Comparison of ENCODE assay signal across 19 cellular contexts in the genomic region with DNA sequence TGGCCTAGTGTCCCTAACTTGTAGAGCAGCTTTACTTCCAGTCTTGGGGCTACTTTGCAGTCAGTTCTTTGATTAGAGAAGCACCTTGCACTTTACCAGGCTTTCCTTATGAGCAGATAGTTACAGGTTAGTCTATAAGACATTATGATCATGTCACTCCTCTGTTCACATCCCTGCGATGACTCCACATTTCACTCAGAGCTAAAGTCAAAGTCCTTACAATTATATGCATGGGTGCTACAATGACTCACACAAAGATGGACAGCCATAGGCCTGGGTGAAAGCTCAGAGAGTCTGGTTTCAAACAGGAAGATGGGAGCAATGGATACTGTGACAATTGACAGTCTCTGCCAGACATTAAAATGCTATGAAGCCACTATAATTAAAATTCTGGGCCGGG. TPM values are rescaled to one million over a fixed set of nuclear protein-coding genes. Genes with fewer than 3 reads are reported as not detected.
DNase-seq lines count a peak whose midpoint lies in the region; ATAC-seq and TF ChIP-seq lines count a peak whose summit lies in the region.
"Had no signal": no experiment of that assay in that cellular context is flagged by ENCODE, and none has a peak within 500 bp of the region (broad histone marks: within the 10 kb centered on the region; RNA-seq: fewer than 3 reads in every experiment).

No MANE protein-coding gene starts in this region.

- H3K4me2 ChIP-seq in PC-3 (ENCODE audit: low read length) = no peak overlapping the region
- H3K4me2 ChIP-seq: A549 had no signal

- H3K9me2 ChIP-seq in PC-3 (replicated peaks; ENCODE audit: low read length) = no peaks in the 10 kb centered on the region

- H4K20me1 ChIP-seq in PC-3 (ENCODE audit: low read length) = no peaks in the 10 kb centered on the region

- CTCF ChIA-PET in PC-3 (lab: Charles Lee) = no interaction called here

- no peaks in the 10 kb centered on the region for H3F3A ChIP-seq in PC-3 (ENCODE audit: low read length, unreplicated experiment)

- BruUV-seq in PC-3 (replicated peaks; lab: Mats Ljungman, UMichigan) = no TSS peak

- no peak for ATAC-seq in PC-3
- no peak for ATAC-seq in HG03095 (IDR thresholded peaks at IDR 0.05; ENCODE audit: unreplicated experiment)
- ATAC-seq in HG03469 (IDR thresholded peaks at IDR 0.05; ENCODE audit: unreplicated experiment) = no peak
- ATAC-seq: A549, Right ventricle myocardium inferior had no signal

- H3K79me2 ChIP-seq in PC-3 (ENCODE audit: low read length) = no peaks in the 10 kb centered on the region

- TF ChIP-seq CTCF in PC-3 (conservative IDR thresholded peaks at IDR 0.05; ENCODE audit: low read depth, low read length) = no peak
- TF ChIP-seq CTCF in epithelial cell of proximal tubule (conservative IDR thresholded peaks at IDR 0.05; ENCODE audit: low read depth, low read length) = no peak

- H3K9ac ChIP-seq in PC-3 (ENCODE audit: low read length) = no peak overlapping the region
- H3K9ac ChIP-seq: GM23248 had no signal

- DNase-seq in DMS53 treated with DMSO at 0.1 percent for 48 hours (lab: John Stamatoyannopoulos, UW; ENCODE audit: unreplicated experiment) (peak; percentile 25), PC-3 (peak; percentile 10), epithelial cell of proximal tubule (ENCODE audit: low read depth) (peak; percentile 56), renal cortical epithelial cell (ENCODE audit: low read depth) (peak; percentile 60)
- DNase-seq in stimulated activated naive CD4-positive, alpha-beta T cell (lab: John Stamatoyannopoulos, UW) = no peak
- DNase-seq: DND-41, GM23248, IMR-90, NCI-H1694, NCI-H2081, NCI-H2171 treated with DMSO at 0.1 percent for 48 hours, NCI-H524 treated with DMSO at 0.1 percent for 48 hours, NCI-H82, Peyer's patch had no signal

- H3K27me3 ChIP-seq in PC-3 (ENCODE audit: low read length) = no peaks in the 10 kb centered on the region

- intact Hi-C loops in PC-3 (cut with micrococcal nuclease) = no loop called here

- H2AFZ ChIP-seq in PC-3 (ENCODE audit: low read length) = no peak overlapping the region
- H2AFZ ChIP-seq: GM23248 had no signal

- POLR2A ChIA-PET in PC-3 (lab: Charles Lee; ENCODE audit: unreplicated experiment) = no interaction called here

- H3K4me3 ChIP-seq in PC-3 (ENCODE audit: low read length) = no peak overlapping the region
- H3K4me3 ChIP-seq in epithelial cell of proximal tubule (ENCODE audit: low read depth, low read length) = no peak overlapping the region
- H3K4me3 ChIP-seq: A549, GM23248, HAP-1, Peyer's patch had no signal

- no peak overlapping the region for H3K27ac ChIP-seq in PC-3 (ENCODE audit: low read length)
- H3K27ac ChIP-seq: A549, GM23248 had no signal

- no peaks in the 10 kb centered on the region for H3K36me3 ChIP-seq in PC-3 (ENCODE audit: low read depth, low read length)
- H3K36me3 ChIP-seq: HAP-1, Peyer's patch had no signal

- peaks cover 8% of the 10 kb centered on the region; the same call in 1 of the 2 replicates for H3K4me1 ChIP-seq in PC-3 (ENCODE audit: insufficient read depth, low read length)
- H3K4me1 ChIP-seq: A549 had no signal

- no peaks in the 10 kb centered on the region for H3K9me3 ChIP-seq in PC-3 (ENCODE audit: low read length)
- H3K9me3 ChIP-seq: A549, HAP-1, Peyer's patch had no signal

RNA-seq across cellular contexts. Expression of gene SSB, which starts 27.1 kb away (rescaled TPM):
- 108 and 109 TPM in 2 replicates for total RNA-seq in PC-3 (2014; rRNA removed)
- total RNA-seq in epithelial cell of proximal tubule = 101 and 110 TPM in 2 replicates
- total RNA-seq in renal cortical epithelial cell = 87.2 and 139 TPM in 2 replicates

RNA-seq across cellular contexts. Expression of gene KLHL23, which starts 38.0 kb away (rescaled TPM):
- total RNA-seq in PC-3 (2014; rRNA removed) = 13.6 and 15.3 TPM in 2 replicates
- total RNA-seq in epithelial cell of proximal tubule = 19.1 and 28.1 TPM in 2 replicates
- total RNA-seq in renal cortical epithelial cell = 8.4 and 18.4 TPM in 2 replicates

RNA-seq across cellular contexts. Expression of gene METTL5, which starts 53.1 kb away (rescaled TPM):
- 61.1 and 62.0 TPM in 2 replicates for total RNA-seq in PC-3 (2014; rRNA removed)
- total RNA-seq in epithelial cell of proximal tubule = 76.0 and 90.0 TPM in 2 replicates
- 55.3 and 72.2 TPM in 2 replicates for total RNA-seq in renal cortical epithelial cell

RNA-seq across cellular contexts. Expression of gene UBR3, which starts 55.6 kb away (rescaled TPM):
- 29.3 and 30.9 TPM in 2 replicates for total RNA-seq in PC-3 (2014; rRNA removed)
- 10.7 and 12.8 TPM in 2 replicates for total RNA-seq in epithelial cell of proximal tubule
- total RNA-seq in renal cortical epithelial cell = 17.7 and 47.9 TPM in 2 replicates

Comparison
In these comparisons a context has a peak if more than half of its experiments do, and no peak if none do; other contexts are left out.
1. DNase-seq: peak in DMS53 treated with DMSO at 0.1 percent for 48 hours (single experiment), PC-3 (single experiment), epithelial cell of proximal tubule (single experiment) and renal cortical epithelial cell (single experiment); none in stimulated activated naive CD4-positive, alpha-beta T cell (0 of 6).